Comparison of ENCODE assay signal across 15 cellular contexts in the genomic region with DNA sequence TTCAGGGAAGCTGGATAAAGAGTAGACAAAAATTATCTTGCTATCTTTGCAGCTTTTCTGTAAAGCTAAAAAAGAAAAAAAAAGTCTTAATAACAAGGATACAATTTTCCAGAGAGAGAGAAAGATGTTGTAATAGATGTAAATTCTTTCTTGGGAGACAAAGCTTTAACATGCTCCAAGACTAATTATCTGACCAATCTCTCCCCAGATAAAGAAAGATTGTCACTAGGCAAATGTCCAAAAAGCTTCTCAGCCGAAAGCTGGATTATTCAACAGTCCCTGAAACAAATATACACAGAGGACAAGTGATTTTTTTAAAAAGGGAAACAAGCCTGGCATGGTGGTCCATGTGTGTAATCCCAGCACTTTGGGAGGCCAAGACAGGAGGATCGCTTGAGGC. TPM values are rescaled to one million over a fixed set of nuclear protein-coding genes. Genes with fewer than 3 reads are reported as not detected.
A peak's percentile ranks its signal among the peaks of the same experiment; 100 is the strongest.
DNase-seq lines count a peak whose midpoint lies in the region; ATAC-seq and TF ChIP-seq lines count a peak whose summit lies in the region.
"Had no signal": no experiment of that assay in that cellular context is flagged by ENCODE, and none has a peak within 500 bp of the region (broad histone marks: within the 10 kb centered on the region; RNA-seq: fewer than 3 reads in every experiment).

No MANE protein-coding gene starts in this region.

- CTCF ChIA-PET in activated CD4-positive, alpha-beta T cell treated with anti-CD3 and anti-CD28 coated beads for 36 hours (lab: Charles Lee) = interaction anchor here (0.6 to 2.0 kb wide), 8 partner anchors 10 to 873 kb away, joined by 3 to 9 read pairs (median 4); no protein-coding TSS in a partner anchor

- no peaks in the 10 kb centered on the region for H3F3A ChIP-seq in OCI-LY1 (ENCODE audit: insufficient read depth, low read length)

- no peaks in the 10 kb centered on the region for H3K9me3 Mint-ChIP-seq in activated CD4-positive, alpha-beta T cell treated with anti-CD3 and anti-CD28 coated beads for 36 hours (ENCODE audit: low read depth)
- H3K9me3 Mint-ChIP-seq: activated B cell treated with CpG ODN at 0.5 μM for 24 hours had no signal

- no peaks in the 10 kb centered on the region for H3K9me3 ChIP-seq in OCI-LY1 (ENCODE audit: low read length)
- H3K9me3 ChIP-seq in skeletal muscle satellite cell (replicated peaks; ENCODE audit: low read length) = no peaks in the 10 kb centered on the region

- TF ChIP-seq CTCF in OCI-LY1 (IDR thresholded peaks at IDR 0.05; ENCODE audit: low read length) = no peak

- no peak for ATAC-seq in activated CD4-positive, alpha-beta T cell treated with anti-CD3 and anti-CD28 coated beads for 36 hours
- ATAC-seq in HG02588 (IDR thresholded peaks at IDR 0.05; ENCODE audit: unreplicated experiment) = no peak

- POLR2A ChIA-PET in activated CD4-positive, alpha-beta T cell treated with anti-CD3 and anti-CD28 coated beads for 36 hours (lab: Charles Lee) = no interaction called here

- no peaks in the 10 kb centered on the region for H3K9me2 ChIP-seq in OCI-LY1 (ENCODE audit: low read depth, low read length)

- no peaks in the 10 kb centered on the region for H3K79me2 ChIP-seq in OCI-LY1 (ENCODE audit: insufficient read depth, low read length)

- H3K27ac ChIP-seq in OCI-LY1 (ENCODE audit: low read depth, low read length, poor library complexity, severe bottlenecking) (no peak overlapping the region), epithelial cell of prostate (peak overlapping the region; percentile 68)

- H3K4me1 Mint-ChIP-seq in activated CD4-positive, alpha-beta T cell treated with anti-CD3 and anti-CD28 coated beads for 36 hours = peaks cover 33% of the 10 kb centered on the region

- H3K4me2 ChIP-seq in OCI-LY1 (ENCODE audit: low read length) (no peak overlapping the region), skeletal muscle satellite cell (ENCODE audit: low read length) (no peak overlapping the region)

- no peaks in the 10 kb centered on the region for H4K20me1 ChIP-seq in OCI-LY1 (ENCODE audit: insufficient read depth, low read length)

- peaks cover 5% of the 10 kb centered on the region; the same call in 1 of the 2 replicates for H3K36me3 ChIP-seq in OCI-LY1 (ENCODE audit: insufficient read depth, low read length)
- peaks cover 8% of the 10 kb centered on the region for H3K36me3 ChIP-seq in skeletal muscle satellite cell (ENCODE audit: insufficient read depth, low read length)

- H3K27me3 ChIP-seq in OCI-LY1 (ENCODE audit: insufficient read depth, low read length) (no peaks in the 10 kb centered on the region), skeletal muscle satellite cell (ENCODE audit: control insufficient read depth, insufficient read depth, low read length) (peaks cover 6% of the 10 kb centered on the region)
- H3K27me3 ChIP-seq: SJCRH30 had no signal

- no peak overlapping the region for H3K4me3 ChIP-seq in OCI-LY1 (ENCODE audit: low read depth, low read length, poor library complexity, severe bottlenecking)
- H3K4me3 ChIP-seq in skeletal muscle satellite cell (ENCODE audit: low read length) = no peak overlapping the region

- H3K36me3 Mint-ChIP-seq in activated CD4-positive, alpha-beta T cell treated with anti-CD3 and anti-CD28 coated beads for 36 hours (ENCODE audit: low read depth) = peaks cover 12% of the 10 kb centered on the region

- H3K4me3 Mint-ChIP-seq in activated CD4-positive, alpha-beta T cell treated with anti-CD3 and anti-CD28 coated beads for 36 hours = no peak overlapping the region

- no peaks in the 10 kb centered on the region for H3K27me3 Mint-ChIP-seq in activated CD4-positive, alpha-beta T cell treated with anti-CD3 and anti-CD28 coated beads for 36 hours

- H3K27ac Mint-ChIP-seq in activated CD4-positive, alpha-beta T cell treated with anti-CD3 and anti-CD28 coated beads for 36 hours = peak overlapping the region; percentile 47

- H2AFZ ChIP-seq in OCI-LY1 (ENCODE audit: low read length) = peak overlapping the region; percentile 68; the same call in 1 of the 2 replicates

- H3K4me1 ChIP-seq in OCI-LY1 (ENCODE audit: insufficient read depth, low read length, severe bottlenecking) (peaks cover 14% of the 10 kb centered on the region), skeletal muscle satellite cell (ENCODE audit: control insufficient read depth, insufficient read depth, low read length) (peaks cover 20% of the 10 kb centered on the region)

- no peak for DNase-seq in activated CD4-positive, alpha-beta T cell treated with anti-CD3 and anti-CD28 coated beads for 36 hours
- DNase-seq in activated CD4-positive, alpha-beta T cell treated with anti-CD3 and anti-CD28 coated beads for 48 hours = no peak
- DNase-seq in epithelial cell of prostate (ENCODE audit: low read depth, low spot score) = no peak
- no peak for DNase-seq in stimulated activated CD4-positive, alpha-beta T cell treated with anti-CD3 and anti-CD28 coated beads, Interleukin-2, amount 100 ng/mL, for 48 hours
- DNase-seq in retina = no peak
- DNase-seq: activated B cell treated with CpG ODN at 0.5 μM for 24 hours; foreskin fibroblast; NCI-H345; stimulated activated CD4-positive, alpha-beta T cell treated with anti-CD3 and anti-CD28 coated beads, Interleukin-2, amount 100 ng/mL, for 24 hours had no signal

- H3K9ac ChIP-seq in OCI-LY1 (ENCODE audit: low read length) (no peak overlapping the region), skeletal muscle satellite cell (ENCODE audit: low read depth, low read length) (peak overlapping the region; percentile 54)

- intact Hi-C loops in activated CD4-positive, alpha-beta T cell treated with anti-CD3 and anti-CD28 coated beads for 36 hours (cut with DNase I, micrococcal nuclease) = loop anchor here in 1 of 2 experiments (5.0 to 10.0 kb wide), 3 partner anchors 554 to 1119 kb away; partner anchors contain the start of genes NDUFB7, RFX1 and TPM4

RNA-seq across cellular contexts. Expression of gene SYDE1, which starts 19.3 kb away (rescaled TPM):
- total RNA-seq in activated CD4-positive, alpha-beta T cell treated with anti-CD3 and anti-CD28 coated beads for 36 hours = 1 to 10 TPM; 2.1 to 3.3 TPM
- total RNA-seq in skeletal muscle satellite cell (2012; rRNA removed) = 27.6 and 44.3 TPM in 2 replicates
- total RNA-seq: activated B cell treated with CpG ODN at 0.5 μM for 24 hours had no signal

RNA-seq across cellular contexts. Expression of gene OR1I1, which starts 44.5 kb away (rescaled TPM):
- total RNA-seq in activated CD4-positive, alpha-beta T cell treated with anti-CD3 and anti-CD28 coated beads for 36 hours = not detected
- not detected in 2 replicates for total RNA-seq in skeletal muscle satellite cell (2012; rRNA removed)
- total RNA-seq: activated B cell treated with CpG ODN at 0.5 μM for 24 hours, Daoy, osteocyte, SJCRH30 had no signal
